ENCODE assay signal across 8 cellular contexts in genomic region chr12:121839106-121839992, GRCh38. TPM values are rescaled to one million over a fixed set of nuclear protein-coding genes. Genes with fewer than 3 reads are reported as not detected.
DNase-seq lines count a peak whose midpoint lies in the region; ATAC-seq and TF ChIP-seq lines count a peak whose summit lies in the region.

No MANE protein-coding gene starts in this region.

- DNase-seq in ELF-1 (ENCODE audit: low read depth, low spot score) (peak; percentile 100), H4 (ENCODE audit: low spot score) (peak; percentile 94), LoVo (ENCODE audit: low spot score) (peak; percentile 100), SHP77 (lab: John Stamatoyannopoulos, UW) (peak; percentile 98 to 99), activated gamma-delta T cell treated with Interleukin-2 at 50 U/mL for 16 hours (peak; percentile 100), foreskin keratinocyte (peak; percentile 78 to 91), stromal cell of bone marrow (ENCODE audit: low read depth) (peak; percentile 94)

- no peaks in the 10 kb centered on the region for H3K27me3 ChIP-seq in foreskin keratinocyte
- no peaks in the 10 kb centered on the region for H3K27me3 ChIP-seq in neuron (ENCODE audit: insufficient read depth, low read length)

- H2AFZ ChIP-seq in neuron (ENCODE audit: low read depth, low read length), result peak overlapping the region; percentile 49

- ATAC-seq in foreskin keratinocyte, result peak; percentile 92

- TF ChIP-seq CTCF in foreskin keratinocyte (conservative IDR thresholded peaks at IDR 0.05), result peak; percentile 47

- H3K27ac ChIP-seq in foreskin keratinocyte, result no peak overlapping the region

- H3K4me1 ChIP-seq in foreskin keratinocyte, result no peaks in the 10 kb centered on the region
- H3K4me1 ChIP-seq in neuron (ENCODE audit: insufficient read depth, low read length), result peaks cover 2% of the 10 kb centered on the region

- H3K36me3 ChIP-seq in neuron (ENCODE audit: insufficient read depth, low read length), result no peaks in the 10 kb centered on the region

- H3K9me3 ChIP-seq in neuron (ENCODE audit: low read length), result no peaks in the 10 kb centered on the region

- H3K4me3 ChIP-seq in neuron (ENCODE audit: low read length), result peak overlapping the region; percentile 53

RNA-seq across cellular contexts. Expression of gene HPD, which starts 19.3 kb away (rescaled TPM):
- not detected in 2 replicates for total RNA-seq in H4 (2014; rRNA removed; shearing (Covaris generic))
- total RNA-seq in foreskin keratinocyte, result not detected in 2 replicates
- not detected in 2 replicates for polyA plus RNA-seq in foreskin keratinocyte

RNA-seq across cellular contexts. Expression of gene SETD1B, which starts 35.5 kb away (rescaled TPM):
- total RNA-seq in H4 (2014; rRNA removed; shearing (Covaris generic)), result 1.2 and 2.1 TPM in 2 replicates
- 5.5 and 6.1 TPM in 2 replicates for total RNA-seq in foreskin keratinocyte
- 2.2 and 2.6 TPM in 2 replicates for polyA plus RNA-seq in foreskin keratinocyte

RNA-seq across cellular contexts. Expression of gene RHOF, which starts 45.9 kb away (rescaled TPM):
- 0.99 and 3.3 TPM in 2 replicates for total RNA-seq in H4 (2014; rRNA removed; shearing (Covaris generic))
- total RNA-seq in foreskin keratinocyte, result 5.0 and 5.5 TPM in 2 replicates
- 4.8 and 6.0 TPM in 2 replicates for polyA plus RNA-seq in foreskin keratinocyte

RNA-seq across cellular contexts. Expression of gene PSMD9, which starts 49.2 kb away (rescaled TPM):
- total RNA-seq in H4 (2014; rRNA removed; shearing (Covaris generic)), result 65.1 and 105 TPM in 2 replicates
- total RNA-seq in foreskin keratinocyte, result 90.2 and 95.1 TPM in 2 replicates
- 128 and 139 TPM in 2 replicates for polyA plus RNA-seq in foreskin keratinocyte
